8 cellular contexts compared by ENCODE assay signal in the genomic region with DNA sequence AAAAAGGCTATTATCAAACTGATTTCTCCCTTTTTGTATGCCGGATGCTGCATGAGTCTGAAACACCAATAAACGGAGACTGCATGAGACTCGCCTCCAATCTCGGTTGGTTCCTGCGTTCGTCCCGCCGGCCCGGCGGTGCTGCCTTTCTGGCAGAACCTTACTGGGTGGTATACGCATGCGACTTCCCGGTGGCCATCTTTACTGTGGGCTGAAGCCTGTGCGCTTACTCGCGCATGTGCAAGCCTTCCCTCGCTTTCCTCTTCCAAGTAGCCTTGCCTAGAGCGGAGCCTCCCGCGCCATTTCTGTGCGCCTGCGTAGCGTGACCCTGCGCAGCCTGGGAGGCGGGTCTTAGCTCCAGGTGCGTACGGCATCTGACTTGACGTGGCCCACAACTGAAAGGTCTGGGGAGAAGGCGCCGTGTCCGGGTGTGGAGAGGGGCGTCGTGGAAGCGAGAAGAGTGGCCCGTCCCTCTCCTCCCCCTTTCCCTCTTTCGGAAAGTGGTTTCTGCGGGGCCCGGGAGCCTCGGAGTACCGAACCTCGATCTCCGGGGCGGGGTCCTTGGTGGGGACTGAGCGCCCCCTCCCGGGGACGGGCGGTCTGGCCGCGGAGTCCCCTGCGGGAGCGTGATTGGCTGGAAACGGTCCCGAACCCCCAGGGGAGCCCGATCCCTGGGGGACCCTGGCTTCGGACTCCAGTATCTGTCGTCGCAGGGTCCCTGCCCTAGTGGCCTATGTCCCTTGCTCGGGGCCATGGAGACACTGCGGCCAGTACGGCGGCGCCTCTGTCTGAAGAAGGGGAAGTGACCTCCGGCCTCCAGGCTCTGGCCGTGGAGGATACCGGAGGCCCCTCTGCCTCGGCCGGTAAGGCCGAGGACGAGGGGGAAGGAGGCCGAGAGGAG. TPM values are rescaled to one million over a fixed set of nuclear protein-coding genes. Genes with fewer than 3 reads are reported as not detected.
DNase-seq lines count a peak whose midpoint lies in the region; ATAC-seq, FAIRE-seq and TF ChIP-seq lines count a peak whose summit lies in the region.

A gene (plus strand): TSS at position 360 of the 901 bp plus-strand sequence. CDS start 374 bp downstream, at position 734.

- H3K4me1 ChIP-seq in Caco-2, result peaks cover 14% of the 10 kb centered on the region
- peaks cover 5% of the 10 kb centered on the region for H3K4me1 ChIP-seq in endodermal cell (ENCODE audit: control insufficient read depth, insufficient read depth, low read length)

- H3K36me3 ChIP-seq in Caco-2 (ENCODE audit: control insufficient read depth, insufficient read depth, low read length) (no peaks in the 10 kb centered on the region; the same call in 1 of the 2 replicates), endodermal cell (ENCODE audit: control insufficient read depth, insufficient read depth, low read length) (peaks cover 30% of the 10 kb centered on the region)

- H3K9me3 Mint-ChIP-seq in Caco-2 (ENCODE audit: unreplicated experiment) (no peaks in the 10 kb centered on the region), endodermal cell (no peaks in the 10 kb centered on the region)
- no peaks in the 10 kb centered on the region for H3K9me3 Mint-ChIP-seq in activated CD8-positive, alpha-beta memory T cell treated with anti-CD3 and anti-CD28 coated beads, Interleukin-2, amount 10 ng/mL, durations not matched to agents 7 days and 5 days (ENCODE audit: low read depth)

- CTCF ChIA-PET in Caco-2 (lab: Charles Lee), result interaction anchor here (0.5 to 2.8 kb wide), 14 partner anchors 8 to 216 kb away, joined by 3 to 22 read pairs (median 4); a partner anchor contains a TSS
- CTCF ChIA-PET in activated CD8-positive, alpha-beta memory T cell treated with anti-CD3 and anti-CD28 coated beads, Interleukin-2, amount 10 ng/mL, durations not matched to agents 7 days and 5 days (lab: Charles Lee), result interaction anchor here (0.6 to 16.1 kb wide), 33 partner anchors 9 to 240 kb away, joined by 3 to 192 read pairs (median 5); a partner anchor contains a TSS

- H3K4me1 Mint-ChIP-seq in Caco-2 (ENCODE audit: low read depth, unreplicated experiment) (peaks cover 41% of the 10 kb centered on the region), endodermal cell (peaks cover 47% of the 10 kb centered on the region)
- H3K4me1 Mint-ChIP-seq in activated CD8-positive, alpha-beta memory T cell treated with anti-CD3 and anti-CD28 coated beads, Interleukin-2, amount 10 ng/mL, durations not matched to agents 7 days and 5 days, result peaks cover 65% of the 10 kb centered on the region

- peak within 1 kb of the TSS; percentile 75 for H3K27ac ChIP-seq in endodermal cell (ENCODE audit: low read depth, low read length)

- peak within 1 kb of the TSS; percentile 62 for H3K9ac ChIP-seq in endodermal cell (ENCODE audit: extremely low read depth, low read length, poor library complexity, severe bottlenecking)

- ATAC-seq in GM21360 (IDR thresholded peaks at IDR 0.05; ENCODE audit: unreplicated experiment), result peak; percentile 47
- ATAC-seq in activated CD8-positive, alpha-beta memory T cell treated with anti-CD3 and anti-CD28 coated beads, Interleukin-2, amount 10 ng/mL, durations not matched to agents 7 days and 5 days, result peak; percentile 79

- H3K27ac Mint-ChIP-seq in Caco-2 (ENCODE audit: unreplicated experiment) (peak within 1 kb of the TSS; percentile 93), endodermal cell (peak within 1 kb of the TSS; percentile 94)
- peak within 1 kb of the TSS; percentile 88 for H3K27ac Mint-ChIP-seq in activated CD8-positive, alpha-beta memory T cell treated with anti-CD3 and anti-CD28 coated beads, Interleukin-2, amount 10 ng/mL, durations not matched to agents 7 days and 5 days

- H3K4me3 Mint-ChIP-seq in Caco-2 (ENCODE audit: unreplicated experiment) (peak within 1 kb of the TSS; percentile 89), endodermal cell (peak within 1 kb of the TSS; percentile 92)
- peak within 1 kb of the TSS; percentile 99 for H3K4me3 Mint-ChIP-seq in activated CD8-positive, alpha-beta memory T cell treated with anti-CD3 and anti-CD28 coated beads, Interleukin-2, amount 10 ng/mL, durations not matched to agents 7 days and 5 days

- POLR2A ChIA-PET in Caco-2 (lab: Charles Lee), result interaction anchor here (1.0 to 1.8 kb wide), 4 partner anchors 9 to 157 kb away, joined by 5 to 10 read pairs (median 6); a partner anchor contains a TSS

- H3K27me3 Mint-ChIP-seq in Caco-2 (ENCODE audit: insufficient read depth, unreplicated experiment) (no peaks in the 10 kb centered on the region), endodermal cell (ENCODE audit: insufficient read depth) (peaks cover 11% of the 10 kb centered on the region)
- H3K27me3 Mint-ChIP-seq in activated CD8-positive, alpha-beta memory T cell treated with anti-CD3 and anti-CD28 coated beads, Interleukin-2, amount 10 ng/mL, durations not matched to agents 7 days and 5 days, result peaks cover 12% of the 10 kb centered on the region

- peak within 1 kb of the TSS; percentile 69 for H3K4me3 ChIP-seq in Caco-2 (ENCODE audit: low read depth, low read length)
- peak within 1 kb of the TSS; percentile 81 for H3K4me3 ChIP-seq in endodermal cell (ENCODE audit: low read length)

- TSS peak; percentile 72 for BruUV-seq in Caco-2 (replicated peaks; lab: Mats Ljungman, UMichigan)

- WGBS in endodermal cell (ENCODE audit: insufficient coverage in 1 of 2, insufficient read length in 1 of 2), 2 experiments, result 0% methylated on average over 27 to 70 of the region's 70 CpGs

- H3K36me3 Mint-ChIP-seq in Caco-2 (ENCODE audit: insufficient read depth, unreplicated experiment), result peaks cover 62% of the 10 kb centered on the region
- H3K36me3 Mint-ChIP-seq in activated CD8-positive, alpha-beta memory T cell treated with anti-CD3 and anti-CD28 coated beads, Interleukin-2, amount 10 ng/mL, durations not matched to agents 7 days and 5 days, result peaks cover 27% of the 10 kb centered on the region
- H3K36me3 Mint-ChIP-seq in endodermal cell (ENCODE audit: low read depth), result peaks cover 28% of the 10 kb centered on the region

- intact Hi-C loops in Caco-2 (cut with micrococcal nuclease; ENCODE audit: unreplicated experiment), result loop anchor here (1.0 to 10.0 kb wide), 6 partner anchors 13 to 205 kb away; a partner anchor contains a TSS

- TF ChIP-seq CTCF in Caco-2 (IDR thresholded peaks at IDR 0.05; ENCODE audit: insufficient read depth in 1 of 2, low read depth in 1 of 2, low read length in 1 of 2, severe bottlenecking in 1 of 2, unreplicated experiment in 1 of 2) (peak; percentile 92 to 94), endodermal cell (conservative IDR thresholded peaks at IDR 0.05) (peak; percentile 97)

- peak; percentile 80 for FAIRE-seq in HTR-8/SVneo (lab: Jason Lieb, UNC)

- H3K9me3 ChIP-seq in Caco-2 (no peaks in the 10 kb centered on the region), endodermal cell (ENCODE audit: control insufficient read depth, low read length) (no peaks in the 10 kb centered on the region)

- H3K27me3 ChIP-seq in Caco-2 (replicated peaks; ENCODE audit: control insufficient read depth, insufficient read depth, low read length), result no peaks in the 10 kb centered on the region
- no peaks in the 10 kb centered on the region for H3K27me3 ChIP-seq in endodermal cell (ENCODE audit: control insufficient read depth, insufficient read depth, low read length, poor library complexity, severe bottlenecking)

- DNase-seq in Caco-2, result peak; percentile 97 to 98
- peak; percentile 95 for DNase-seq in HTR-8/SVneo (ENCODE audit: insufficient read length, low spot score)
- DNase-seq in NOMO-1 treated with dmso at 0.1 percent for 144 hours (lab: John Stamatoyannopoulos, UW; ENCODE audit: unreplicated experiment), result peak; percentile 97
- DNase-seq in activated CD8-positive, alpha-beta memory T cell treated with anti-CD3 and anti-CD28 coated beads, Interleukin-2, amount 10 ng/mL, durations not matched to agents 7 days and 5 days, result peak; percentile 99
- peak; percentile 99 for DNase-seq in endodermal cell
- peak; percentile 98 for DNase-seq in mesenteric fat pad (ENCODE audit: low spot score)
- DNase-seq in stimulated activated CD8-positive, alpha-beta memory T cell treated with anti-CD3 and anti-CD28 coated beads, Interleukin-15, amount 100 ng/mL, for 4 hours (ENCODE audit: low read depth in 2 of 2), result peak; percentile 96 to 97

RNA-seq across cellular contexts. Expression of the gene that starts here (rescaled TPM):
- total RNA-seq in Caco-2 (2022) (31.4 and 33.0 TPM in 2 replicates), endodermal cell (10 to 100 TPM; 43.0 to 65.7 TPM), mesenteric fat pad (11.1 TPM)
- total RNA-seq in activated CD8-positive, alpha-beta memory T cell treated with anti-CD3 and anti-CD28 coated beads, Interleukin-2, amount 10 ng/mL, durations not matched to agents 7 days and 5 days, result 10 to 100 TPM; 34.3 to 35.2 TPM
- polyA plus RNA-seq in endodermal cell (2013, experiment 1 of 2), result 92.4 TPM
- polyA plus RNA-seq in endodermal cell (2013, experiment 2 of 2), result 77.4 TPM

Comparison
In these comparisons a context has a peak if more than half of its experiments do, and no peak if none do; other contexts are left out.
1. Peak in every context shown above with its lines: DNase-seq, ATAC-seq, H3K4me3 ChIP-seq and H3K27ac ChIP-seq.